Comparison of ENCODE assay signal across 8 cellular contexts in genomic region chr19:10316229-10317044, GRCh38. TPM values are rescaled to one million over a fixed set of nuclear protein-coding genes. Genes with fewer than 3 reads are reported as not detected.
DNase-seq lines count a peak whose midpoint lies in the region; TF ChIP-seq lines count a peak whose summit lies in the region.

No MANE protein-coding gene starts in this region.

- H3K9ac ChIP-seq in HUES48 (ENCODE audit: low read depth, low read length): no peak overlapping the region

- TF ChIP-seq CTCF in BE2C (IDR thresholded peaks at IDR 0.05; ENCODE audit: low read depth, low read length): no peak
- TF ChIP-seq CTCF in brain microvascular endothelial cell (IDR thresholded peaks at IDR 0.05; ENCODE audit: low read depth, low read length, missing control alignments): no peak
- TF ChIP-seq CTCF in GM10248 (IDR thresholded peaks at IDR 0.05; ENCODE audit: control extremely low read depth, extremely low read depth, low read depth, missing control alignments): no peak

- peak; percentile 94 for DNase-seq in BE2C
- no peak for DNase-seq in brain microvascular endothelial cell
- no peak for DNase-seq in GM10248 (ENCODE audit: extremely low spot score)
- no peak for DNase-seq in DMS153 treated with DMSO at 0.1 percent for 48 hours (lab: John Stamatoyannopoulos, UW; ENCODE audit: unreplicated experiment)
- no peak for DNase-seq in superior temporal gyrus (ENCODE audit: extremely low spot score)
- no peak for DNase-seq in NCI-H187 (lab: John Stamatoyannopoulos, UW)

- peaks cover 8% of the 10 kb centered on the region for H3K4me1 ChIP-seq in BE2C
- H3K4me1 ChIP-seq in HUES48 (ENCODE audit: control insufficient read depth, insufficient read depth, low read length): no peaks in the 10 kb centered on the region
- peaks cover 0 to 15% of the 10 kb centered on the region in 2 donors for H3K4me1 ChIP-seq in muscle layer of duodenum (ENCODE audit: control insufficient read depth in 1 of 2, insufficient read depth in 2 of 2, low read length in 2 of 2)

- H3K9me3 ChIP-seq in BE2C (no peaks in the 10 kb centered on the region), HUES48 (ENCODE audit: control insufficient read depth, insufficient read depth, low read length) (no peaks in the 10 kb centered on the region), muscle layer of duodenum (ENCODE audit: control insufficient read depth in 1 of 2, low read length in 2 of 2) (no peaks in the 10 kb centered on the region)

- POLR2A ChIA-PET in GM10248 (lab: Yijun Ruan, JAX): interaction anchor here (1.0 to 1.8 kb wide), 2 partner anchors 17 to 45 kb away, joined by 6 to 9 read pairs; partner anchors contain the start of gene ICAM1

- H3K27ac ChIP-seq in HUES48 (ENCODE audit: low read depth, low read length) (peak overlapping the region; percentile 85), brain microvascular endothelial cell (no peak overlapping the region), muscle layer of duodenum (ENCODE audit: low read length) (no peak overlapping the region)

- H3K36me3 ChIP-seq in BE2C: peaks cover 40% of the 10 kb centered on the region
- H3K36me3 ChIP-seq in HUES48 (ENCODE audit: control insufficient read depth, insufficient read depth, low read length): peaks cover 52% of the 10 kb centered on the region
- peaks cover 35% of the 10 kb centered on the region for H3K36me3 ChIP-seq in brain microvascular endothelial cell (replicated peaks)
- peaks cover 9 to 47% of the 10 kb centered on the region in 2 donors for H3K36me3 ChIP-seq in muscle layer of duodenum (ENCODE audit: control insufficient read depth in 1 of 2, insufficient read depth in 2 of 2, low read length in 2 of 2)

- peak overlapping the region; percentile 83 for H3K4me3 ChIP-seq in BE2C (ENCODE audit: low read depth, low read length)
- H3K4me3 ChIP-seq in HUES48 (ENCODE audit: low read depth, low read length): peak overlapping the region; percentile 79
- peak overlapping the region; percentile 83 for H3K4me3 ChIP-seq in brain microvascular endothelial cell (ENCODE audit: low read depth, low read length)
- peak overlapping the region; percentile 83 to 95 for H3K4me3 ChIP-seq in muscle layer of duodenum (ENCODE audit: low read depth in 1 of 2, low read length in 2 of 2)

- H3K27me3 ChIP-seq in BE2C (no peaks in the 10 kb centered on the region), HUES48 (ENCODE audit: control insufficient read depth, insufficient read depth, low read length) (no peaks in the 10 kb centered on the region), brain microvascular endothelial cell (replicated peaks) (no peaks in the 10 kb centered on the region), muscle layer of duodenum (ENCODE audit: low read depth, low read length) (no peaks in the 10 kb centered on the region)

- CTCF ChIA-PET in GM10248 (lab: Yijun Ruan, JAX): interaction anchor here (1.6 to 1.9 kb wide), 2 partner anchors 55 to 75 kb away, joined by 3 to 4 read pairs; no protein-coding TSS in a partner anchor

- in situ Hi-C loops in brain microvascular endothelial cell (cut with HindIII; ENCODE audit: low pct_ligation_motif_present, low sequenced_read_pairs): no loop called here

RNA-seq across cellular contexts. Expression of gene FDX2, which starts 0.6 kb away (rescaled TPM):
- 105 TPM for polyA plus RNA-seq in BE2C (2012; ENCODE audit: insufficient read depth, insufficient read length, low read depth)

RNA-seq across cellular contexts. Expression of gene ZGLP1, which starts 6.8 kb away (rescaled TPM):
- polyA plus RNA-seq in BE2C (2012; ENCODE audit: insufficient read depth, insufficient read length, low read depth): 8.0 TPM

RNA-seq across cellular contexts. Expression of gene RAVER1, which starts 16.9 kb away (rescaled TPM):
- polyA plus RNA-seq in BE2C (2012; ENCODE audit: insufficient read depth, insufficient read length, low read depth): 124 TPM

RNA-seq across cellular contexts. Expression of gene ICAM3, which starts 23.0 kb away (rescaled TPM):
- polyA plus RNA-seq in BE2C (2012; ENCODE audit: insufficient read depth, insufficient read length, low read depth): 34.4 TPM

RNA-seq across cellular contexts. Expression of gene ICAM5, which starts 26.7 kb away (rescaled TPM):
- polyA plus RNA-seq in BE2C (2012; ENCODE audit: insufficient read depth, insufficient read length, low read depth): 0.99 TPM
